Comparison of ENCODE assay signal across 8 cellular contexts in the genomic region with DNA sequence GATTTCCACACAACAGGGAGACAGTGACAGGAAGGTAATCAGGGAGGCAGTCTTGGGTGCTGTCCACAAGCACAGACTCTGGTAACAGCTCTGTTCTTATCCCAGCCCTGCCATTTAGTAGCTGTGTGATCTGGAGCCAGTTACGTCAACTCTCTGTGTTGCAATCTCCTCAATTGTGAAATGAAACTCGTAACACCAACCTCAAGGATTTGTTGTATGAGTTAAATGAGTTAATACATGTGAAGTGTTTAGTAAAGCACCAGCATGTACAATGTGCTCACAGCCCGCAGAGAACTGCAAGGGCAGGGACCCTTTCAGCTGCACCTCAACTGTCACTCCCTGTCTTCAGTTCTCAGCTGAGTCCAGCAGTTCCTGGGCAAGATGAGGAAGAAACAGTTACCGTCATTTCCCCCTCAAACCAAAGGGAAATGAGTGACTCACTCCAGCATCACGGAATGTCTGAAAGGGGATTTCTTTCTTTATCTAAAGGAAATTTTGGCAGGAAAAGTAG. TPM values are rescaled to one million over a fixed set of nuclear protein-coding genes. Genes with fewer than 3 reads are reported as not detected.
DNase-seq lines count a peak whose midpoint lies in the region; ATAC-seq and TF ChIP-seq lines count a peak whose summit lies in the region.

No MANE protein-coding gene starts in this region.

- H3K9me3 Mint-ChIP-seq in endothelial cell (ENCODE audit: unreplicated experiment) = no peaks in the 10 kb centered on the region

- no peaks in the 10 kb centered on the region for H3K36me3 Mint-ChIP-seq in endothelial cell (ENCODE audit: low read depth, unreplicated experiment)

- peak; percentile 94 for ATAC-seq in omental fat pad (ENCODE audit: low FRiP score)
- ATAC-seq in GM21423 (IDR thresholded peaks at IDR 0.05; ENCODE audit: unreplicated experiment) = no peak
- ATAC-seq in GM18511 (IDR thresholded peaks at IDR 0.05; ENCODE audit: unreplicated experiment) = no peak
- ATAC-seq in GM21576 (IDR thresholded peaks at IDR 0.05; ENCODE audit: unreplicated experiment) = no peak

- H3K27ac Mint-ChIP-seq in endothelial cell (ENCODE audit: unreplicated experiment) = peak overlapping the region; percentile 72

- H3K27me3 Mint-ChIP-seq in endothelial cell (ENCODE audit: unreplicated experiment) = peaks cover 2% of the 10 kb centered on the region

- H3K4me1 Mint-ChIP-seq in endothelial cell (ENCODE audit: unreplicated experiment) = peaks cover 12% of the 10 kb centered on the region

- TF ChIP-seq CTCF in endothelial cell (IDR thresholded peaks at IDR 0.05; ENCODE audit: unreplicated experiment) (no peak), omental fat pad (IDR thresholded peaks at IDR 0.05) (no peak)

- H3K4me3 Mint-ChIP-seq in endothelial cell (ENCODE audit: unreplicated experiment) = no peak overlapping the region

- DNase-seq in EH (ENCODE audit: low read depth) (peak; percentile 88), NCI-H226 (peak; percentile 91), endothelial cell (ENCODE audit: low spot score) (no peak), omental fat pad (ENCODE audit: low spot score) (peak; percentile 38)
- no peak for DNase-seq in activated CD4-positive, CD25-positive, alpha-beta regulatory T cell (lab: John Stamatoyannopoulos, UW)

RNA-seq across cellular contexts. Expression of a gene that starts 39.8 kb away (rescaled TPM):
- total RNA-seq in endothelial cell (ENCODE audit: unreplicated experiment) (4.3 TPM), omental fat pad (10 to 100 TPM in 1 of 4 donors, 1 to 10 TPM in 3; 3.5 to 18.2 (median 5.2) TPM)

Comparison
In these comparisons a context has a peak if more than half of its experiments do, and no peak if none do; other contexts are left out.
1. DNase-seq: peak in EH (single experiment), NCI-H226 (single experiment) and omental fat pad (single experiment); none in endothelial cell (single experiment) and activated CD4-positive, CD25-positive, alpha-beta regulatory T cell (0 of 4).